Comparison of ENCODE assay signal across 19 cellular contexts in genomic region chrX:119970574-119970973, GRCh38.
"Had no signal": no experiment of that assay in that cellular context is flagged by ENCODE, and none has a peak within 500 bp of the region (broad histone marks: within the 10 kb centered on the region; RNA-seq: fewer than 3 reads in every experiment).

No MANE protein-coding gene starts in this region.

- DNase-seq: effector memory CD8-positive, alpha-beta T cell; immature natural killer cell; left ventricle myocardium inferior; mesenchymal stem cell; midbrain; occipital lobe; pancreas; right cardiac atrium; stimulated activated CD4-positive, alpha-beta T cell treated with anti-CD3 and anti-CD28 coated beads, Interleukin-4, amount 100 ng/mL, for 24 hours; tibial artery; uterus had no signal

- ATAC-seq: effector memory CD8-positive, alpha-beta T cell; gastroesophageal sphincter; natural killer cell treated with Interleukin-12 subunit alpha and Interleukin-12 subunit beta and Interleukin-15 and Interleukin-18, amount 100 ng/mL, for 72 hours; pancreas; right cardiac atrium; stimulated activated memory B cell treated with anti-CD40 and anti-IgM and Interleukin-4, amounts not matched to agents 10 μg/mL and 1 μg/mL and 100 μg/mL, for 72 hours had no signal

- H3K27ac ChIP-seq: epithelial cell of prostate, esophagus muscularis mucosa, gastroesophageal sphincter, left ventricle myocardium inferior, neural progenitor cell, pancreas, tibial artery, uterus had no signal

- H3K4me1 ChIP-seq: esophagus muscularis mucosa, gastroesophageal sphincter, left ventricle myocardium inferior, neural progenitor cell, pancreas, tibial artery, uterus had no signal

- H3K27me3 ChIP-seq: esophagus muscularis mucosa, gastroesophageal sphincter, neural progenitor cell, pancreas, tibial artery, upper lobe of left lung, uterus had no signal

- H3K36me3 ChIP-seq: esophagus muscularis mucosa, gastroesophageal sphincter, left ventricle myocardium inferior, neural progenitor cell, pancreas, tibial artery, upper lobe of left lung, uterus had no signal

- H3K4me3 ChIP-seq: esophagus muscularis mucosa, gastroesophageal sphincter, left ventricle myocardium inferior, lung, neural progenitor cell, pancreas, tibial artery, uterus had no signal

- H3K9me3 ChIP-seq: esophagus muscularis mucosa, gastroesophageal sphincter, left ventricle myocardium inferior, pancreas, tibial artery, upper lobe of left lung, uterus had no signal
